8 cellular contexts compared by ENCODE assay signal in genomic region chr1:51535006-51535592, GRCh38. TPM values are rescaled to one million over a fixed set of nuclear protein-coding genes. Genes with fewer than 3 reads are reported as not detected.
DNase-seq lines count a peak whose midpoint lies in the region; ATAC-seq, FAIRE-seq and TF ChIP-seq lines count a peak whose summit lies in the region.

No MANE protein-coding gene starts in this region.

- H3K9me3 Mint-ChIP-seq in MCF 10A (ENCODE audit: unreplicated experiment) = peaks cover 5% of the 10 kb centered on the region

- in situ Hi-C loops in SK-MEL-5 (cut with HindIII; ENCODE audit: low pct_unique_long_range_greater_than_20kb, low sequenced_read_pairs) = no loop called here

- peak; percentile 83 for FAIRE-seq in islet of Langerhans (lab: Jason Lieb, UNC)

- intact Hi-C loops in MCF 10A (cut with micrococcal nuclease) = loop anchor here (1.0 to 10.0 kb wide), 2 partner anchors 80 to 238 kb away; partner anchors contain the start of gene OSBPL9

- POLR2A ChIA-PET in MCF 10A (lab: Yijun Ruan, JAX) = interaction anchor here (0.7 to 1.2 kb wide), 4 partner anchors 10 to 33 kb away, joined by 3 to 4 read pairs (median 3); partner anchors contain the start of gene EPS15

- no peak overlapping the region for H3K4me3 ChIP-seq in HL-60 (replicated peaks; ENCODE audit: insufficient read depth, low read length)

- H3K27me3 Mint-ChIP-seq in MCF 10A (ENCODE audit: insufficient read depth, unreplicated experiment) = no peaks in the 10 kb centered on the region

- H3K36me3 Mint-ChIP-seq in MCF 10A (ENCODE audit: insufficient read depth, unreplicated experiment) = no peaks in the 10 kb centered on the region

- H3K4me3 Mint-ChIP-seq in MCF 10A (ENCODE audit: unreplicated experiment) = no peak overlapping the region

- no TSS peak for BruUV-seq in MCF 10A (replicated peaks; lab: Mats Ljungman, UMichigan)

- ATAC-seq in HG03175 (IDR thresholded peaks at IDR 0.05; ENCODE audit: unreplicated experiment) = no peak

- TF ChIP-seq CTCF in HL-60 (IDR thresholded peaks at IDR 0.05; ENCODE audit: insufficient read depth, low read length) = peak; percentile 47
- TF ChIP-seq CTCF in MCF 10A (IDR thresholded peaks at IDR 0.05; ENCODE audit: unreplicated experiment) = peak; percentile 55

- peaks cover 7% of the 10 kb centered on the region for H3K4me1 Mint-ChIP-seq in MCF 10A (ENCODE audit: insufficient read depth, unreplicated experiment)

- CTCF ChIA-PET in MCF 10A (lab: Yijun Ruan, JAX) = interaction anchor here (0.6 to 3.3 kb wide), 21 partner anchors 9 to 448 kb away, joined by 3 to 25 read pairs (median 3); partner anchors contain the start of genes EPS15 and NRDC

- peak; percentile 9 for DNase-seq in DMS153 (lab: John Stamatoyannopoulos, UW)
- no peak for DNase-seq in DMS153 treated with DMSO at 0.1 percent for 48 hours (lab: John Stamatoyannopoulos, UW; ENCODE audit: unreplicated experiment)
- peak in 1 of 2 experiments; percentile 46 for DNase-seq in HL-60 (ENCODE audit: low read depth in 1 of 2, low spot score in 1 of 2)
- peak; percentile 86 for DNase-seq in SK-MEL-5 (ENCODE audit: low read depth, low spot score)
- peak; percentile 65 for DNase-seq in MCF 10A (ENCODE audit: unreplicated experiment)
- DNase-seq in stimulated activated CD8-positive, alpha-beta memory T cell treated with anti-CD3 and anti-CD28 coated beads, Interleukin-4, amount 100 ng/mL, for 24 hours (ENCODE audit: low read depth) = peak; percentile 17

- peak overlapping the region; percentile 32 for H3K27ac Mint-ChIP-seq in MCF 10A (ENCODE audit: low read depth, unreplicated experiment)

- no peaks in the 10 kb centered on the region for H3K27me3 ChIP-seq in HL-60 (ENCODE audit: insufficient read depth, poor library complexity, severe bottlenecking)

- no peak overlapping the region for H3K27ac ChIP-seq in HL-60 (replicated peaks)

RNA-seq across cellular contexts. Expression of gene EPS15, which starts 16.0 kb away (rescaled TPM):
- 44.2 and 46.4 TPM in 2 replicates for total RNA-seq in SK-MEL-5 (2014; rRNA removed; shearing (Covaris generic))
- 40.5 and 52.2 TPM in 2 replicates for polyA plus RNA-seq in SK-MEL-5 (2015; cell fraction: cytosol; rRNA removed)
- polyA plus RNA-seq in SK-MEL-5 (2015; cell fraction: nucleus; rRNA removed) = 41.5 and 50.7 TPM in 2 replicates
- total RNA-seq in MCF 10A (2022) = 48.2 and 48.7 TPM in 2 replicates
